23 cellular contexts compared by ENCODE assay signal in the genomic region with DNA sequence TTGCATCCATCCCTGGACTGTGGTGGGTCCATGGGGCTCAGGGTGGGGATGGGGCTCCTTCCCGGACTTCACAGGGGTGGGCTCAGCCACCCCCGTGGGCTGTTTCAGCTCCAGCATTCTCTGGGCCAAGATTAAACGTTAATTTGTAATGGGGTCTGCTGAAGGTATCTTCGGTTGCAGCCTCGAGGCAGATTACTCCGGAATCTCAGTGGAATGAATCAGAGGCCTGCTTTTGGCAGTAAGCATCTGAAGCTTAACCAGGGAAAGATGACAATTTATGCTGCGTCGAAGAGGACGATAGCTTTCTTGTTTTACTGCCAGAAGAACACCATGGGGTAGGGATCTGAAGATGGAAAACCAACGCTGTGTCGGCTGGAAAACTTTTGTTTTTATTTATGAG.
"Had no signal": no experiment of that assay in that cellular context is flagged by ENCODE, and none has a peak within 500 bp of the region (broad histone marks: within the 10 kb centered on the region; RNA-seq: fewer than 3 reads in every experiment).

No MANE protein-coding gene starts in this region.

- H3K4me1 Mint-ChIP-seq: activated CD4-positive, alpha-beta memory T cell treated with anti-CD3 and anti-CD28 coated beads, Interleukin-2, amount 10 ng/mL, durations not matched to agents 7 days and 5 days; activated CD4-positive, alpha-beta T cell treated with anti-CD3 and anti-CD28 coated beads, Interleukin-2, amount 10 ng/mL, durations not matched to agents 7 days and 5 days; activated T-helper 17 cell treated with anti-CD3 and anti-CD28 coated beads, Interleukin-2, amount 50 U/mL, for 72 hours had no signal

- H3K4me3 Mint-ChIP-seq: activated CD4-positive, alpha-beta memory T cell treated with anti-CD3 and anti-CD28 coated beads, Interleukin-2, amount 10 ng/mL, durations not matched to agents 7 days and 5 days; activated CD4-positive, alpha-beta T cell treated with anti-CD3 and anti-CD28 coated beads, Interleukin-2, amount 10 ng/mL, durations not matched to agents 7 days and 5 days; activated naive CD4-positive, alpha-beta T cell treated with anti-CD3 and anti-CD28 coated beads for 36 hours; activated naive CD8-positive, alpha-beta T cell; activated T-helper 17 cell treated with anti-CD3 and anti-CD28 coated beads, Interleukin-2, amount 50 U/mL, for 72 hours had no signal

- H3K27ac Mint-ChIP-seq: activated CD4-positive, alpha-beta memory T cell treated with anti-CD3 and anti-CD28 coated beads, Interleukin-2, amount 10 ng/mL, durations not matched to agents 7 days and 5 days; activated CD4-positive, alpha-beta T cell treated with anti-CD3 and anti-CD28 coated beads, Interleukin-2, amount 10 ng/mL, durations not matched to agents 7 days and 5 days; activated naive CD4-positive, alpha-beta T cell treated with anti-CD3 and anti-CD28 coated beads for 36 hours; activated naive CD8-positive, alpha-beta T cell; activated T-helper 17 cell treated with anti-CD3 and anti-CD28 coated beads, Interleukin-2, amount 50 U/mL, for 72 hours had no signal

- ATAC-seq: activated T-helper 17 cell treated with anti-CD3 and anti-CD28 coated beads, Interleukin-2, amount 50 U/mL, for 72 hours; Right ventricle myocardium inferior had no signal

- H3K27me3 Mint-ChIP-seq: activated CD4-positive, alpha-beta memory T cell treated with anti-CD3 and anti-CD28 coated beads, Interleukin-2, amount 10 ng/mL, durations not matched to agents 7 days and 5 days; activated CD4-positive, alpha-beta T cell treated with anti-CD3 and anti-CD28 coated beads, Interleukin-2, amount 10 ng/mL, durations not matched to agents 7 days and 5 days; activated naive CD8-positive, alpha-beta T cell; activated T-helper 17 cell treated with anti-CD3 and anti-CD28 coated beads, Interleukin-2, amount 50 U/mL, for 72 hours had no signal

- DNase-seq: activated CD4-positive, alpha-beta memory T cell treated with anti-CD3 and anti-CD28 coated beads, Interleukin-2, amount 10 ng/mL, durations not matched to agents 7 days and 5 days; activated CD4-positive, alpha-beta T cell treated with anti-CD3 and anti-CD28 coated beads, Interleukin-2, amount 10 ng/mL, durations not matched to agents 7 days and 5 days; activated CD4-positive, CD25-positive, alpha-beta regulatory T cell; activated gamma-delta T cell; activated naive CD4-positive, alpha-beta T cell treated with anti-CD3 and anti-CD28 coated beads for 36 hours; activated T-cell treated with anti-CD3 and anti-CD28 coated beads for 4 hours; activated T-cell treated with anti-CD3 and anti-CD28 coated beads, Interleukin-2, amount 50 U/mL, for 48 hours; anterior cingulate cortex; KG1; NCI-H1048; NCI-H1417 treated with DMSO at 0.1 percent for 48 hours; NCI-H1694; NCI-H2029; NCI-H2107; NCI-H2171 treated with DMSO at 0.1 percent for 48 hours; NCI-H226; NCI-H526 treated with DMSO at 0.1 percent for 48 hours; NCI-H82; RPMI8226; T-helper 1 cell had no signal
